ENCODE assay signal across 22 cellular contexts in the genomic region with DNA sequence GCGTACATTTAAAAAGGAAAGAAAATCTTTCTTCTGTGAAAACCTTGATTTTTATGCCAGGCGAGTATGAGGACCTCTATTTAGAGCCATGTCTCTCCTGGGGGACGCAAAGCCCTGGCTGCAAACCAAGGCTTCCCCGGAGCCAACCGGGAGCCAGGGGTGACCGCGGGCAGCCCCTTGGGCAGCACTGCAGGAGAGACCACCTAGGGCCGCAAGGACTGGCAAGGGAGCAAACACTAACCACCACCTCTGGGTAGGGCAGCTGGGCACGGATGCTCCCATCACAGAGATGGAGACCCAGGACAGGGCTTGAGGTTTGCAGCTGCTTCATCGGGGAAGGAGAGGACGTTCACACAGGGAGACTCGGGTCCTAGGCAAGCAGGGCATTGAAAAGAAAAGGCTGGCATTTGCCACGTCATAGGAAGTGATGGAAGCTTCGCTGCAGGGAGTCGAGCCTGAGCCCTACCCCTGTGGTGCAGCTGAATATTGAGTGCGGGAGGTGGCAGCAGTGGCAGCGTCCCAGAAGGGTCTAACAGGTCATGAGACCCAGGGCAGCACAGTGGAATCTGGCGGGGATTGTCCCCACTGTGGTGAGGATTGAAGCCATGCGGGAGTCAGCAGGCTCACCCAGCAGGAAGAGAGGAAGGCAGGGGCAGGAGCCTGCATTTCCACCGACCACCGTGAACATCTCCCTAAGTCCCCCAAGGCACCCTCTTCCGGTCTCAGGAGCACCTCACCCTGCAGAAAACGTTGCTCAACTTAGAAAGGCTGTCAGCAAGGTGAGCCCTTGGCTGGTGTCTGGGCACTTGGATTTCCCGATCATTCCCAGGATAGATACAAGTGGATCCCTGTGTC.
"Had no signal": no experiment of that assay in that cellular context is flagged by ENCODE, and none has a peak within 500 bp of the region (broad histone marks: within the 10 kb centered on the region; RNA-seq: fewer than 3 reads in every experiment).

No MANE protein-coding gene starts in this region.

- H3K4me1 ChIP-seq: esophagus squamous epithelium, parathyroid adenoma, stomach, vagina had no signal

- H3K27ac ChIP-seq: esophagus squamous epithelium, parathyroid adenoma, stomach, thyroid gland, vagina had no signal

- H3K4me3 ChIP-seq: esophagus squamous epithelium, lung, smooth muscle cell, stomach, thyroid gland, vagina had no signal

- H3K9me3 ChIP-seq: esophagus squamous epithelium, stomach, thyroid gland, vagina had no signal

- ATAC-seq: effector memory CD8-positive, alpha-beta T cell; left ventricle myocardium superior; naive thymus-derived CD8-positive, alpha-beta T cell; sciatic nerve; stimulated activated effector memory CD8-positive, alpha-beta T cell treated with anti-CD3 and anti-CD28 coated beads, Interleukin-12 subunit alpha, Interleukin-12 subunit beta, amount 100 ng/mL, for 72 hours had no signal

- H3K27me3 ChIP-seq: thyroid gland, vagina had no signal

- H3K36me3 ChIP-seq: esophagus squamous epithelium, stomach, thyroid gland, vagina had no signal

- H2AFZ ChIP-seq: parathyroid adenoma had no signal

- H3K4me2 ChIP-seq: smooth muscle cell had no signal

- H3K9ac ChIP-seq: parathyroid adenoma had no signal

- DNase-seq: cortex of kidney; effector memory CD8-positive, alpha-beta T cell; erythroblast; esophagus squamous epithelium; foreskin melanocyte; left ventricle myocardium superior; mesendoderm; midbrain; nephron progenitor cell; stimulated activated CD4-positive, alpha-beta T cell treated with anti-CD3 and anti-CD28 coated beads, Interleukin-2, amount 100 ng/mL, for 24 hours; stimulated activated CD4-positive, alpha-beta T cell treated with anti-CD3 and anti-CD28 coated beads, Interleukin-4, amount 100 ng/mL, for 24 hours; stimulated activated naive CD4-positive, alpha-beta T cell treated with Interleukin-2 at 50 U/mL for 16 hours; stomach; thyroid gland; trophoblast cell had no signal
